In the genomic region with DNA sequence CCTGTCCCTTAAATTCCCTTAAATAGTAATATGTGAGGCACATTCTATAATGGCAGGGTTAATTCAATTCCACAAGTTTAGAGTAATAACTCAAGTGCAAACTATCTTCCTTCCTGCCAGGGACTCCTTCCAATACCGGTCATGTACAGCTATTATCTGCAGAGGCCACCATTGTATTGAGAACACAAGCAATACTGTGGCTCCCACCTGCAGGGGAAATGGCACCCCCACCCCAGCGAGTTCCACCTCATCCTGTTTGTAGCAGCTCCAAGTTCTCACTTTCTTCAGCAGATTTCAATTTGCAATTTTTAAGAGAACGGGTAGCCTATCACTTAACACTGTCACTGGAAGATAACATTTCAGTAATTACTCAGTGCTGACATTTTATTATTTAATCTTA, we compare ENCODE assay signal across 2 cellular contexts.
TF ChIP-seq lines count a peak whose summit lies in the region.

No MANE protein-coding gene starts in this region.

TF ChIP-seq in SK-N-SH, 30 proteins besides CTCF, POLR2A, EP300 and RAD21 (continued from another document):
- TF ChIP-seq, protein P1, sequence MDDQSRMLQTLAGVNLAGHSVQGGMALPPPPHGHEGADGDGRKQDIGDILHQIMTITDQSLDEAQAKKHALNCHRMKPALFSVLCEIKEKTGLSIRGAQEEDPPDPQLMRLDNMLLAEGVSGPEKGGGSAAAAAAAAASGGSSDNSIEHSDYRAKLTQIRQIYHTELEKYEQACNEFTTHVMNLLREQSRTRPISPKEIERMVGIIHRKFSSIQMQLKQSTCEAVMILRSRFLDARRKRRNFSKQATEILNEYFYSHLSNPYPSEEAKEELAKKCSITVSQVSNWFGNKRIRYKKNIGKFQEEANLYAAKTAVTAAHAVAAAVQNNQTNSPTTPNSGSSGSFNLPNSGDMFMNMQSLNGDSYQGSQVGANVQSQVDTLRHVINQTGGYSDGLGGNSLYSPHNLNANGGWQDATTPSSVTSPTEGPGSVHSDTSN (IDR thresholded peaks at IDR 0.05): no peak
- no peak for TF ChIP-seq RCOR1 (IDR thresholded peaks at IDR 0.05; ENCODE audit: low read length)
- TF ChIP-seq USF2 (IDR thresholded peaks at IDR 0.05; ENCODE audit: borderline replicate concordance, low read depth, low read length): no peak
- TF ChIP-seq, protein P2, sequence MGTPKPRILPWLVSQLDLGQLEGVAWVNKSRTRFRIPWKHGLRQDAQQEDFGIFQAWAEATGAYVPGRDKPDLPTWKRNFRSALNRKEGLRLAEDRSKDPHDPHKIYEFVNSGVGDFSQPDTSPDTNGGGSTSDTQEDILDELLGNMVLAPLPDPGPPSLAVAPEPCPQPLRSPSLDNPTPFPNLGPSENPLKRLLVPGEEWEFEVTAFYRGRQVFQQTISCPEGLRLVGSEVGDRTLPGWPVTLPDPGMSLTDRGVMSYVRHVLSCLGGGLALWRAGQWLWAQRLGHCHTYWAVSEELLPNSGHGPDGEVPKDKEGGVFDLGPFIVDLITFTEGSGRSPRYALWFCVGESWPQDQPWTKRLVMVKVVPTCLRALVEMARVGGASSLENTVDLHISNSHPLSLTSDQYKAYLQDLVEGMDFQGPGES (IDR thresholded peaks at IDR 0.05; ENCODE audit: low read depth, low read length): no peak
- no peak for TF ChIP-seq CHD2 (IDR thresholded peaks at IDR 0.05; ENCODE audit: low read length, partially characterized antibody)
- no peak for TF ChIP-seq GATA2 (CRISPR knock-in tag; IDR thresholded peaks at IDR 0.05)
- no peak for TF ChIP-seq NFIC (IDR thresholded peaks at IDR 0.05; ENCODE audit: borderline replicate concordance)
- TF ChIP-seq POLR2AphosphoS5 (IDR thresholded peaks at IDR 0.05; ENCODE audit: low read depth, low read length): no peak
- TF ChIP-seq JUND (IDR thresholded peaks at IDR 0.05): no peak
- TF ChIP-seq, protein P3, sequence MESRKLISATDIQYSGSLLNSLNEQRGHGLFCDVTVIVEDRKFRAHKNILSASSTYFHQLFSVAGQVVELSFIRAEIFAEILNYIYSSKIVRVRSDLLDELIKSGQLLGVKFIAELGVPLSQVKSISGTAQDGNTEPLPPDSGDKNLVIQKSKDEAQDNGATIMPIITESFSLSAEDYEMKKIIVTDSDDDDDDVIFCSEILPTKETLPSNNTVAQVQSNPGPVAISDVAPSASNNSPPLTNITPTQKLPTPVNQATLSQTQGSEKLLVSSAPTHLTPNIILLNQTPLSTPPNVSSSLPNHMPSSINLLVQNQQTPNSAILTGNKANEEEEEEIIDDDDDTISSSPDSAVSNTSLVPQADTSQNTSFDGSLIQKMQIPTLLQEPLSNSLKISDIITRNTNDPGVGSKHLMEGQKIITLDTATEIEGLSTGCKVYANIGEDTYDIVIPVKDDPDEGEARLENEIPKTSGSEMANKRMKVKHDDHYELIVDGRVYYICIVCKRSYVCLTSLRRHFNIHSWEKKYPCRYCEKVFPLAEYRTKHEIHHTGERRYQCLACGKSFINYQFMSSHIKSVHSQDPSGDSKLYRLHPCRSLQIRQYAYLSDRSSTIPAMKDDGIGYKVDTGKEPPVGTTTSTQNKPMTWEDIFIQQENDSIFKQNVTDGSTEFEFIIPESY (IDR thresholded peaks at IDR 0.05; ENCODE audit: borderline replicate concordance, low read depth): no peak
- TF ChIP-seq TCF12 (IDR thresholded peaks at IDR 0.05): no peak
- TF ChIP-seq FOXM1 (IDR thresholded peaks at IDR 0.05; ENCODE audit: low read depth): no peak
- TF ChIP-seq EZH2phosphoT487 (IDR thresholded peaks at IDR 0.05; ENCODE audit: borderline replicate concordance, low read depth): no peak
- TF ChIP-seq YY1 (IDR thresholded peaks at IDR 0.05; ENCODE audit: low read depth): no peak
- TF ChIP-seq GABPA (IDR thresholded peaks at IDR 0.05; ENCODE audit: low read depth): no peak
- no peak for TF ChIP-seq RXRA (IDR thresholded peaks at IDR 0.05; ENCODE audit: borderline replicate concordance, low read depth)
- no peak for TF ChIP-seq MAX (IDR thresholded peaks at IDR 0.05; ENCODE audit: low read depth)

TF ChIP-seq in neural cell, 6 proteins besides CTCF, POLR2A, EP300 and RAD21 (continued from another document):
- TF ChIP-seq, protein P4, sequence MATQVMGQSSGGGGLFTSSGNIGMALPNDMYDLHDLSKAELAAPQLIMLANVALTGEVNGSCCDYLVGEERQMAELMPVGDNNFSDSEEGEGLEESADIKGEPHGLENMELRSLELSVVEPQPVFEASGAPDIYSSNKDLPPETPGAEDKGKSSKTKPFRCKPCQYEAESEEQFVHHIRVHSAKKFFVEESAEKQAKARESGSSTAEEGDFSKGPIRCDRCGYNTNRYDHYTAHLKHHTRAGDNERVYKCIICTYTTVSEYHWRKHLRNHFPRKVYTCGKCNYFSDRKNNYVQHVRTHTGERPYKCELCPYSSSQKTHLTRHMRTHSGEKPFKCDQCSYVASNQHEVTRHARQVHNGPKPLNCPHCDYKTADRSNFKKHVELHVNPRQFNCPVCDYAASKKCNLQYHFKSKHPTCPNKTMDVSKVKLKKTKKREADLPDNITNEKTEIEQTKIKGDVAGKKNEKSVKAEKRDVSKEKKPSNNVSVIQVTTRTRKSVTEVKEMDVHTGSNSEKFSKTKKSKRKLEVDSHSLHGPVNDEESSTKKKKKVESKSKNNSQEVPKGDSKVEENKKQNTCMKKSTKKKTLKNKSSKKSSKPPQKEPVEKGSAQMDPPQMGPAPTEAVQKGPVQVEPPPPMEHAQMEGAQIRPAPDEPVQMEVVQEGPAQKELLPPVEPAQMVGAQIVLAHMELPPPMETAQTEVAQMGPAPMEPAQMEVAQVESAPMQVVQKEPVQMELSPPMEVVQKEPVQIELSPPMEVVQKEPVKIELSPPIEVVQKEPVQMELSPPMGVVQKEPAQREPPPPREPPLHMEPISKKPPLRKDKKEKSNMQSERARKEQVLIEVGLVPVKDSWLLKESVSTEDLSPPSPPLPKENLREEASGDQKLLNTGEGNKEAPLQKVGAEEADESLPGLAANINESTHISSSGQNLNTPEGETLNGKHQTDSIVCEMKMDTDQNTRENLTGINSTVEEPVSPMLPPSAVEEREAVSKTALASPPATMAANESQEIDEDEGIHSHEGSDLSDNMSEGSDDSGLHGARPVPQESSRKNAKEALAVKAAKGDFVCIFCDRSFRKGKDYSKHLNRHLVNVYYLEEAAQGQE (IDR thresholded peaks at IDR 0.05; ENCODE audit: borderline replicate concordance): no peak
- TF ChIP-seq TAF1 (IDR thresholded peaks at IDR 0.05; ENCODE audit: low read depth) (no peak), MXI1 (conservative IDR thresholded peaks at IDR 0.05; ENCODE audit: poor library complexity, severe bottlenecking) (no peak), EZH2 (IDR thresholded peaks at IDR 0.05; ENCODE audit: borderline replicate concordance, insufficient read depth, low read length, poor library complexity, severe bottlenecking) (no peak), SMC3 (conservative IDR thresholded peaks at IDR 0.05; ENCODE audit: poor library complexity) (no peak)
